Comparison of ENCODE assay signal across 2 cellular contexts in genomic region chr6:37882292-37882691, GRCh38.
TF ChIP-seq lines count a peak whose summit lies in the region.

No MANE protein-coding gene starts in this region.

TF ChIP-seq in A549, 52 proteins besides CTCF, POLR2A, EP300 and RAD21:
- TF ChIP-seq CEBPB (IDR thresholded peaks at IDR 0.05) (no peak), POLR2AphosphoS2 (conservative IDR thresholded peaks at IDR 0.05; ENCODE audit: low read length) (no peak), KDM5A (IDR thresholded peaks at IDR 0.05) (no peak), CBX8 (IDR thresholded peaks at IDR 0.05) (no peak), FOXS1 (CRISPR knock-in tag; IDR thresholded peaks at IDR 0.05) (no peak), KDM1A (IDR thresholded peaks at IDR 0.05; ENCODE audit: low read depth) (no peak), RARB (CRISPR knock-in tag; IDR thresholded peaks at IDR 0.05) (no peak), USF2 (IDR thresholded peaks at IDR 0.05) (no peak), RFX5 (IDR thresholded peaks at IDR 0.05) (no peak), RCOR1 (IDR thresholded peaks at IDR 0.05; ENCODE audit: low read depth, low read length) (no peak), JUNB (IDR thresholded peaks at IDR 0.05) (no peak), EHF (CRISPR knock-in tag; IDR thresholded peaks at IDR 0.05) (no peak), NR3C1 (IDR thresholded peaks at IDR 0.05) (no peak), TFCP2L1 (CRISPR knock-in tag; IDR thresholded peaks at IDR 0.05) (no peak)
- TF ChIP-seq, protein P1, sequence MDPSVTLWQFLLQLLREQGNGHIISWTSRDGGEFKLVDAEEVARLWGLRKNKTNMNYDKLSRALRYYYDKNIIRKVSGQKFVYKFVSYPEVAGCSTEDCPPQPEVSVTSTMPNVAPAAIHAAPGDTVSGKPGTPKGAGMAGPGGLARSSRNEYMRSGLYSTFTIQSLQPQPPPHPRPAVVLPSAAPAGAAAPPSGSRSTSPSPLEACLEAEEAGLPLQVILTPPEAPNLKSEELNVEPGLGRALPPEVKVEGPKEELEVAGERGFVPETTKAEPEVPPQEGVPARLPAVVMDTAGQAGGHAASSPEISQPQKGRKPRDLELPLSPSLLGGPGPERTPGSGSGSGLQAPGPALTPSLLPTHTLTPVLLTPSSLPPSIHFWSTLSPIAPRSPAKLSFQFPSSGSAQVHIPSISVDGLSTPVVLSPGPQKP (IDR thresholded peaks at IDR 0.05; ENCODE audit: low read depth, low read length) = no peak
TF ChIP-seq in A549: peak in this region for 0.

TF ChIP-seq in IMR-90, 13 proteins besides CTCF, POLR2A, EP300 and RAD21:
- TF ChIP-seq SMC3 (IDR thresholded peaks at IDR 0.05; ENCODE audit: low read depth, low read length) (no peak), FOS (IDR thresholded peaks at IDR 0.05; ENCODE audit: low read depth, low read length) (no peak), BHLHE40 (IDR thresholded peaks at IDR 0.05; ENCODE audit: low read depth, low read length) (no peak), NFE2L2 (IDR thresholded peaks at IDR 0.05; ENCODE audit: low read depth, low read length) (no peak), RCOR1 (IDR thresholded peaks at IDR 0.05; ENCODE audit: insufficient replicate concordance, low read length) (no peak), MAFK (IDR thresholded peaks at IDR 0.05; ENCODE audit: low read depth, low read length) (no peak), MAZ (IDR thresholded peaks at IDR 0.05; ENCODE audit: borderline replicate concordance, low read depth, low read length) (no peak)
- TF ChIP-seq, protein P1 (IDR thresholded peaks at IDR 0.05; ENCODE audit: borderline replicate concordance, low read depth, low read length) = no peak
